Comparison of ENCODE assay signal across 1 cellular context in the genomic region with DNA sequence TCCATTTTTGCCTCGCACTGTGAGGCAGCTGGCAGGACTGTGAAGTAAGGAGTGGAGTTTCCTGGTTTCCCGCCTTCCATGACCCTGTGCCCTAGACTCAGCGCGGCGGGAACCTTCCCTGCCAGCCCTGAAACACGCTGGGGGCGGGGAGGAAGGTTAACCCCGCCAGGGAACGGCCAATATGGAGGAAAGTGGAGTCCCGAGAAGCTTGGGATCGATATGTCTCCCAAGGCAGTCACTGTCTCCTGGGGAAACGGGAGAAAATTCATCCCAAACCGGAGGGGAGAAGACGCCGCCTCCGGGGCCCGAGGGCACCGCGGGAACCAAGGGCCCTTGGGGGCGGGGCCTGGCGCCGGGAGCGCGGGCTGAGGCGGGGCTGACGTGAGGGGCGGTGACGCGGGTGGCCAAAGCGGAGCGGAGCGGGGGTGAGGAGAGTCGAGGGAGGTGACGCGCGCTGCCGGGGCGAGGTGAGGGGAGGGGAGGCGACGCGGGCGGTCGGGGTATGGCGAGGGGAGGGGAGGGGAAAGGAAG.
TF ChIP-seq lines count a peak whose summit lies in the region.

A gene with protein sequence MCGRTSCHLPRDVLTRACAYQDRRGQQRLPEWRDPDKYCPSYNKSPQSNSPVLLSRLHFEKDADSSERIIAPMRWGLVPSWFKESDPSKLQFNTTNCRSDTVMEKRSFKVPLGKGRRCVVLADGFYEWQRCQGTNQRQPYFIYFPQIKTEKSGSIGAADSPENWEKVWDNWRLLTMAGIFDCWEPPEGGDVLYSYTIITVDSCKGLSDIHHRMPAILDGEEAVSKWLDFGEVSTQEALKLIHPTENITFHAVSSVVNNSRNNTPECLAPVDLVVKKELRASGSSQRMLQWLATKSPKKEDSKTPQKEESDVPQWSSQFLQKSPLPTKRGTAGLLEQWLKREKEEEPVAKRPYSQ (plus strand): TSS at position 432 of the 531 bp plus-strand sequence. CDS start 863 bp downstream, outside the sequence.

TF ChIP-seq in K562, 482 proteins besides CTCF, POLR2A, EP300 and RAD21 (continued from another document):
- TF ChIP-seq, protein P1, sequence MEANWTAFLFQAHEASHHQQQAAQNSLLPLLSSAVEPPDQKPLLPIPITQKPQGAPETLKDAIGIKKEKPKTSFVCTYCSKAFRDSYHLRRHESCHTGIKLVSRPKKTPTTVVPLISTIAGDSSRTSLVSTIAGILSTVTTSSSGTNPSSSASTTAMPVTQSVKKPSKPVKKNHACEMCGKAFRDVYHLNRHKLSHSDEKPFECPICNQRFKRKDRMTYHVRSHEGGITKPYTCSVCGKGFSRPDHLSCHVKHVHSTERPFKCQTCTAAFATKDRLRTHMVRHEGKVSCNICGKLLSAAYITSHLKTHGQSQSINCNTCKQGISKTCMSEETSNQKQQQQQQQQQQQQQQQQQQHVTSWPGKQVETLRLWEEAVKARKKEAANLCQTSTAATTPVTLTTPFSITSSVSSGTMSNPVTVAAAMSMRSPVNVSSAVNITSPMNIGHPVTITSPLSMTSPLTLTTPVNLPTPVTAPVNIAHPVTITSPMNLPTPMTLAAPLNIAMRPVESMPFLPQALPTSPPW (CRISPR knock-in tag; IDR thresholded peaks at IDR 0.05): peak; percentile 88
- TF ChIP-seq ZNF277 (CRISPR knock-in tag; IDR thresholded peaks at IDR 0.05; ENCODE audit: borderline replicate concordance) (no peak), GTF2A2 (tag; IDR thresholded peaks at IDR 0.05) (no peak), ZNF174 (CRISPR knock-in tag; IDR thresholded peaks at IDR 0.05) (no peak), ZNF354B (CRISPR knock-in tag; IDR thresholded peaks at IDR 0.05) (no peak), SRSF1 (IDR thresholded peaks at IDR 0.05; ENCODE audit: low read depth, low read length) (no peak), XRCC4 (IDR thresholded peaks at IDR 0.05; ENCODE audit: extremely low read depth, insufficient read depth, insufficient read length) (no peak), ZNF584 (CRISPR knock-in tag; IDR thresholded peaks at IDR 0.05; ENCODE audit: low read depth) (no peak), ZNF197 (CRISPR knock-in tag; IDR thresholded peaks at IDR 0.05; ENCODE audit: low read depth) (no peak), SPI1 (IDR thresholded peaks at IDR 0.05; ENCODE audit: borderline replicate concordance, low read depth, low read length) (no peak), ARNT (IDR thresholded peaks at IDR 0.05) (no peak), ETV5 (CRISPR knock-in tag; IDR thresholded peaks at IDR 0.05; ENCODE audit: low read depth) (no peak), SETDB1 (IDR thresholded peaks at IDR 0.05; ENCODE audit: low read length) (no peak), ZNF311 (CRISPR knock-in tag; IDR thresholded peaks at IDR 0.05) (no peak), TFAP4 (CRISPR knock-in tag; IDR thresholded peaks at IDR 0.05; ENCODE audit: borderline replicate concordance) (no peak), KDM1A (IDR thresholded peaks at IDR 0.05) (no peak), ZNF644 (tag; IDR thresholded peaks at IDR 0.05; ENCODE audit: low read depth) (no peak), NRF1 (conservative IDR thresholded peaks at IDR 0.05 in 1 of 2, IDR thresholded peaks at IDR 0.05 in 1 of 2) (peak; percentile 33 to 49; a peak in 3 of 4 replicates), NEUROD1 (IDR thresholded peaks at IDR 0.05; ENCODE audit: borderline replicate concordance, low read depth, low read length, partially characterized antibody) (no peak), KLF16 (IDR thresholded peaks at IDR 0.05) (no peak), TFE3 (CRISPR knock-in tag; IDR thresholded peaks at IDR 0.05) (no peak)
- TF ChIP-seq, protein P2, sequence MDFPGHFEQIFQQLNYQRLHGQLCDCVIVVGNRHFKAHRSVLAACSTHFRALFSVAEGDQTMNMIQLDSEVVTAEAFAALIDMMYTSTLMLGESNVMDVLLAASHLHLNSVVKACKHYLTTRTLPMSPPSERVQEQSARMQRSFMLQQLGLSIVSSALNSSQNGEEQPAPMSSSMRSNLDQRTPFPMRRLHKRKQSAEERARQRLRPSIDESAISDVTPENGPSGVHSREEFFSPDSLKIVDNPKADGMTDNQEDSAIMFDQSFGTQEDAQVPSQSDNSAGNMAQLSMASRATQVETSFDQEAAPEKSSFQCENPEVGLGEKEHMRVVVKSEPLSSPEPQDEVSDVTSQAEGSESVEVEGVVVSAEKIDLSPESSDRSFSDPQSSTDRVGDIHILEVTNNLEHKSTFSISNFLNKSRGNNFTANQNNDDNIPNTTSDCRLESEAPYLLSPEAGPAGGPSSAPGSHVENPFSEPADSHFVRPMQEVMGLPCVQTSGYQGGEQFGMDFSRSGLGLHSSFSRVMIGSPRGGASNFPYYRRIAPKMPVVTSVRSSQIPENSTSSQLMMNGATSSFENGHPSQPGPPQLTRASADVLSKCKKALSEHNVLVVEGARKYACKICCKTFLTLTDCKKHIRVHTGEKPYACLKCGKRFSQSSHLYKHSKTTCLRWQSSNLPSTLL (IDR thresholded peaks at IDR 0.05): no peak
- TF ChIP-seq, protein P3, sequence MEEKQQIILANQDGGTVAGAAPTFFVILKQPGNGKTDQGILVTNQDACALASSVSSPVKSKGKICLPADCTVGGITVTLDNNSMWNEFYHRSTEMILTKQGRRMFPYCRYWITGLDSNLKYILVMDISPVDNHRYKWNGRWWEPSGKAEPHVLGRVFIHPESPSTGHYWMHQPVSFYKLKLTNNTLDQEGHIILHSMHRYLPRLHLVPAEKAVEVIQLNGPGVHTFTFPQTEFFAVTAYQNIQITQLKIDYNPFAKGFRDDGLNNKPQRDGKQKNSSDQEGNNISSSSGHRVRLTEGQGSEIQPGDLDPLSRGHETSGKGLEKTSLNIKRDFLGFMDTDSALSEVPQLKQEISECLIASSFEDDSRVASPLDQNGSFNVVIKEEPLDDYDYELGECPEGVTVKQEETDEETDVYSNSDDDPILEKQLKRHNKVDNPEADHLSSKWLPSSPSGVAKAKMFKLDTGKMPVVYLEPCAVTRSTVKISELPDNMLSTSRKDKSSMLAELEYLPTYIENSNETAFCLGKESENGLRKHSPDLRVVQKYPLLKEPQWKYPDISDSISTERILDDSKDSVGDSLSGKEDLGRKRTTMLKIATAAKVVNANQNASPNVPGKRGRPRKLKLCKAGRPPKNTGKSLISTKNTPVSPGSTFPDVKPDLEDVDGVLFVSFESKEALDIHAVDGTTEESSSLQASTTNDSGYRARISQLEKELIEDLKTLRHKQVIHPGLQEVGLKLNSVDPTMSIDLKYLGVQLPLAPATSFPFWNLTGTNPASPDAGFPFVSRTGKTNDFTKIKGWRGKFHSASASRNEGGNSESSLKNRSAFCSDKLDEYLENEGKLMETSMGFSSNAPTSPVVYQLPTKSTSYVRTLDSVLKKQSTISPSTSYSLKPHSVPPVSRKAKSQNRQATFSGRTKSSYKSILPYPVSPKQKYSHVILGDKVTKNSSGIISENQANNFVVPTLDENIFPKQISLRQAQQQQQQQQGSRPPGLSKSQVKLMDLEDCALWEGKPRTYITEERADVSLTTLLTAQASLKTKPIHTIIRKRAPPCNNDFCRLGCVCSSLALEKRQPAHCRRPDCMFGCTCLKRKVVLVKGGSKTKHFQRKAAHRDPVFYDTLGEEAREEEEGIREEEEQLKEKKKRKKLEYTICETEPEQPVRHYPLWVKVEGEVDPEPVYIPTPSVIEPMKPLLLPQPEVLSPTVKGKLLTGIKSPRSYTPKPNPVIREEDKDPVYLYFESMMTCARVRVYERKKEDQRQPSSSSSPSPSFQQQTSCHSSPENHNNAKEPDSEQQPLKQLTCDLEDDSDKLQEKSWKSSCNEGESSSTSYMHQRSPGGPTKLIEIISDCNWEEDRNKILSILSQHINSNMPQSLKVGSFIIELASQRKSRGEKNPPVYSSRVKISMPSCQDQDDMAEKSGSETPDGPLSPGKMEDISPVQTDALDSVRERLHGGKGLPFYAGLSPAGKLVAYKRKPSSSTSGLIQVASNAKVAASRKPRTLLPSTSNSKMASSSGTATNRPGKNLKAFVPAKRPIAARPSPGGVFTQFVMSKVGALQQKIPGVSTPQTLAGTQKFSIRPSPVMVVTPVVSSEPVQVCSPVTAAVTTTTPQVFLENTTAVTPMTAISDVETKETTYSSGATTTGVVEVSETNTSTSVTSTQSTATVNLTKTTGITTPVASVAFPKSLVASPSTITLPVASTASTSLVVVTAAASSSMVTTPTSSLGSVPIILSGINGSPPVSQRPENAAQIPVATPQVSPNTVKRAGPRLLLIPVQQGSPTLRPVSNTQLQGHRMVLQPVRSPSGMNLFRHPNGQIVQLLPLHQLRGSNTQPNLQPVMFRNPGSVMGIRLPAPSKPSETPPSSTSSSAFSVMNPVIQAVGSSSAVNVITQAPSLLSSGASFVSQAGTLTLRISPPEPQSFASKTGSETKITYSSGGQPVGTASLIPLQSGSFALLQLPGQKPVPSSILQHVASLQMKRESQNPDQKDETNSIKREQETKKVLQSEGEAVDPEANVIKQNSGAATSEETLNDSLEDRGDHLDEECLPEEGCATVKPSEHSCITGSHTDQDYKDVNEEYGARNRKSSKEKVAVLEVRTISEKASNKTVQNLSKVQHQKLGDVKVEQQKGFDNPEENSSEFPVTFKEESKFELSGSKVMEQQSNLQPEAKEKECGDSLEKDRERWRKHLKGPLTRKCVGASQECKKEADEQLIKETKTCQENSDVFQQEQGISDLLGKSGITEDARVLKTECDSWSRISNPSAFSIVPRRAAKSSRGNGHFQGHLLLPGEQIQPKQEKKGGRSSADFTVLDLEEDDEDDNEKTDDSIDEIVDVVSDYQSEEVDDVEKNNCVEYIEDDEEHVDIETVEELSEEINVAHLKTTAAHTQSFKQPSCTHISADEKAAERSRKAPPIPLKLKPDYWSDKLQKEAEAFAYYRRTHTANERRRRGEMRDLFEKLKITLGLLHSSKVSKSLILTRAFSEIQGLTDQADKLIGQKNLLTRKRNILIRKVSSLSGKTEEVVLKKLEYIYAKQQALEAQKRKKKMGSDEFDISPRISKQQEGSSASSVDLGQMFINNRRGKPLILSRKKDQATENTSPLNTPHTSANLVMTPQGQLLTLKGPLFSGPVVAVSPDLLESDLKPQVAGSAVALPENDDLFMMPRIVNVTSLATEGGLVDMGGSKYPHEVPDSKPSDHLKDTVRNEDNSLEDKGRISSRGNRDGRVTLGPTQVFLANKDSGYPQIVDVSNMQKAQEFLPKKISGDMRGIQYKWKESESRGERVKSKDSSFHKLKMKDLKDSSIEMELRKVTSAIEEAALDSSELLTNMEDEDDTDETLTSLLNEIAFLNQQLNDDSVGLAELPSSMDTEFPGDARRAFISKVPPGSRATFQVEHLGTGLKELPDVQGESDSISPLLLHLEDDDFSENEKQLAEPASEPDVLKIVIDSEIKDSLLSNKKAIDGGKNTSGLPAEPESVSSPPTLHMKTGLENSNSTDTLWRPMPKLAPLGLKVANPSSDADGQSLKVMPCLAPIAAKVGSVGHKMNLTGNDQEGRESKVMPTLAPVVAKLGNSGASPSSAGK (IDR thresholded peaks at IDR 0.05): peak; percentile 45
- TF ChIP-seq, protein P4, sequence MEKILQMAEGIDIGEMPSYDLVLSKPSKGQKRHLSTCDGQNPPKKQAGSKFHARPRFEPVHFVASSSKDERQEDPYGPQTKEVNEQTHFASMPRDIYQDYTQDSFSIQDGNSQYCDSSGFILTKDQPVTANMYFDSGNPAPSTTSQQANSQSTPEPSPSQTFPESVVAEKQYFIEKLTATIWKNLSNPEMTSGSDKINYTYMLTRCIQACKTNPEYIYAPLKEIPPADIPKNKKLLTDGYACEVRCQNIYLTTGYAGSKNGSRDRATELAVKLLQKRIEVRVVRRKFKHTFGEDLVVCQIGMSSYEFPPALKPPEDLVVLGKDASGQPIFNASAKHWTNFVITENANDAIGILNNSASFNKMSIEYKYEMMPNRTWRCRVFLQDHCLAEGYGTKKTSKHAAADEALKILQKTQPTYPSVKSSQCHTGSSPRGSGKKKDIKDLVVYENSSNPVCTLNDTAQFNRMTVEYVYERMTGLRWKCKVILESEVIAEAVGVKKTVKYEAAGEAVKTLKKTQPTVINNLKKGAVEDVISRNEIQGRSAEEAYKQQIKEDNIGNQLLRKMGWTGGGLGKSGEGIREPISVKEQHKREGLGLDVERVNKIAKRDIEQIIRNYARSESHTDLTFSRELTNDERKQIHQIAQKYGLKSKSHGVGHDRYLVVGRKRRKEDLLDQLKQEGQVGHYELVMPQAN (IDR thresholded peaks at IDR 0.05; ENCODE audit: borderline replicate concordance): no peak
- TF ChIP-seq, protein P5, sequence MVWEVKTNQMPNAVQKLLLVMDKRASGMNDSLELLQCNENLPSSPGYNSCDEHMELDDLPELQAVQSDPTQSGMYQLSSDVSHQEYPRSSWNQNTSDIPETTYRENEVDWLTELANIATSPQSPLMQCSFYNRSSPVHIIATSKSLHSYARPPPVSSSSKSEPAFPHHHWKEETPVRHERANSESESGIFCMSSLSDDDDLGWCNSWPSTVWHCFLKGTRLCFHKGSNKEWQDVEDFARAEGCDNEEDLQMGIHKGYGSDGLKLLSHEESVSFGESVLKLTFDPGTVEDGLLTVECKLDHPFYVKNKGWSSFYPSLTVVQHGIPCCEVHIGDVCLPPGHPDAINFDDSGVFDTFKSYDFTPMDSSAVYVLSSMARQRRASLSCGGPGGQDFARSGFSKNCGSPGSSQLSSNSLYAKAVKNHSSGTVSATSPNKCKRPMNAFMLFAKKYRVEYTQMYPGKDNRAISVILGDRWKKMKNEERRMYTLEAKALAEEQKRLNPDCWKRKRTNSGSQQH (CRISPR knock-in tag; IDR thresholded peaks at IDR 0.05): no peak
